16 cellular contexts compared by ENCODE assay signal in genomic region chr16:56722200-56722842, GRCh38. TPM values are rescaled to one million over a fixed set of nuclear protein-coding genes. Genes with fewer than 3 reads are reported as not detected.
A peak's percentile ranks its signal among the peaks of the same experiment; 100 is the strongest.
DNase-seq lines count a peak whose midpoint lies in the region; ATAC-seq and TF ChIP-seq lines count a peak whose summit lies in the region.
"Had no signal": no experiment of that assay in that cellular context is flagged by ENCODE, and none has a peak within 500 bp of the region (broad histone marks: within the 10 kb centered on the region; RNA-seq: fewer than 3 reads in every experiment).

No MANE protein-coding gene starts in this region.

- H3K9me3 Mint-ChIP-seq in activated CD4-positive, alpha-beta T cell treated with anti-CD3 and anti-CD28 coated beads for 36 hours (ENCODE audit: low read depth): no peaks in the 10 kb centered on the region
- H3K9me3 Mint-ChIP-seq in activated CD4-positive, alpha-beta T cell treated with anti-CD3 and anti-CD28 coated beads, Interleukin-2, amount 10 ng/mL, durations not matched to agents 24 days and 14 days: no peaks in the 10 kb centered on the region
- H3K9me3 Mint-ChIP-seq in activated naive CD8-positive, alpha-beta T cell treated with anti-CD3 and anti-CD28 coated beads, Interleukin-2, amount 50 U/mL, for 24 hours: no peaks in the 10 kb centered on the region
- H3K9me3 Mint-ChIP-seq in activated naive CD8-positive, alpha-beta T cell treated with anti-CD3 and anti-CD28 coated beads for 36 hours: no peaks in the 10 kb centered on the region
- no peaks in the 10 kb centered on the region for H3K9me3 Mint-ChIP-seq in type B pancreatic cell
- H3K9me3 Mint-ChIP-seq: CD8-positive, alpha-beta T cell had no signal

- peaks cover 3% of the 10 kb centered on the region for H3K27me3 Mint-ChIP-seq in activated CD4-positive, alpha-beta T cell treated with anti-CD3 and anti-CD28 coated beads for 36 hours
- H3K27me3 Mint-ChIP-seq in activated CD4-positive, alpha-beta T cell treated with anti-CD3 and anti-CD28 coated beads, Interleukin-2, amount 10 ng/mL, durations not matched to agents 24 days and 14 days: peaks cover 24% of the 10 kb centered on the region
- H3K27me3 Mint-ChIP-seq in activated naive CD8-positive, alpha-beta T cell treated with anti-CD3 and anti-CD28 coated beads, Interleukin-2, amount 50 U/mL, for 24 hours: no peaks in the 10 kb centered on the region
- no peaks in the 10 kb centered on the region for H3K27me3 Mint-ChIP-seq in activated naive CD8-positive, alpha-beta T cell treated with anti-CD3 and anti-CD28 coated beads for 36 hours
- peaks cover 13% of the 10 kb centered on the region for H3K27me3 Mint-ChIP-seq in type B pancreatic cell

- POLR2A ChIA-PET in activated CD4-positive, alpha-beta T cell treated with anti-CD3 and anti-CD28 coated beads for 36 hours (lab: Charles Lee): interaction anchor here (1.0 kb wide), 1 partner anchor 12 kb away, joined by 4 read pairs; no protein-coding TSS in a partner anchor

- H3K4me1 Mint-ChIP-seq in activated CD4-positive, alpha-beta T cell treated with anti-CD3 and anti-CD28 coated beads for 36 hours: peaks cover 6% of the 10 kb centered on the region
- peaks cover 2% of the 10 kb centered on the region for H3K4me1 Mint-ChIP-seq in activated CD4-positive, alpha-beta T cell treated with anti-CD3 and anti-CD28 coated beads, Interleukin-2, amount 10 ng/mL, durations not matched to agents 24 days and 14 days
- H3K4me1 Mint-ChIP-seq in activated naive CD8-positive, alpha-beta T cell treated with anti-CD3 and anti-CD28 coated beads, Interleukin-2, amount 50 U/mL, for 24 hours: no peaks in the 10 kb centered on the region
- H3K4me1 Mint-ChIP-seq in activated naive CD8-positive, alpha-beta T cell treated with anti-CD3 and anti-CD28 coated beads for 36 hours: no peaks in the 10 kb centered on the region
- no peaks in the 10 kb centered on the region for H3K4me1 Mint-ChIP-seq in type B pancreatic cell (ENCODE audit: unreplicated experiment)
- H3K4me1 Mint-ChIP-seq: B cell had no signal

- DNase-seq in activated CD4-positive, alpha-beta T cell treated with anti-CD3 and anti-CD28 coated beads for 36 hours: no peak
- no peak for DNase-seq in activated CD4-positive, alpha-beta T cell treated with anti-CD3 and anti-CD28 coated beads, Interleukin-2, amount 10 ng/mL, durations not matched to agents 24 days and 14 days
- DNase-seq in activated naive CD8-positive, alpha-beta T cell treated with anti-CD3 and anti-CD28 coated beads, Interleukin-2, amount 50 U/mL, for 24 hours: no peak
- no peak for DNase-seq in activated naive CD8-positive, alpha-beta T cell treated with anti-CD3 and anti-CD28 coated beads for 36 hours
- DNase-seq in type B pancreatic cell (ENCODE audit: extremely low spot score, unreplicated experiment) (peak; percentile 6), HPDE6-E6E7 (ENCODE audit: extremely low spot score) (no peak)
- DNase-seq: Caco-2; CD4-positive, CD25-positive, alpha-beta regulatory T cell; CD8-positive, alpha-beta T cell; DMS153; DND-41; GM23248; H7; HCEC 1CT had no signal

- intact Hi-C loops in activated CD4-positive, alpha-beta T cell treated with anti-CD3 and anti-CD28 coated beads for 36 hours (cut with DNase I, micrococcal nuclease): no loop called here
- intact Hi-C loops in activated CD4-positive, alpha-beta T cell treated with anti-CD3 and anti-CD28 coated beads, Interleukin-2, amount 10 ng/mL, durations not matched to agents 24 days and 14 days (cut with micrococcal nuclease): no loop called here

- ATAC-seq in activated CD4-positive, alpha-beta T cell treated with anti-CD3 and anti-CD28 coated beads for 36 hours: peak; percentile 26
- peak; percentile 54 for ATAC-seq in activated naive CD8-positive, alpha-beta T cell treated with anti-CD3 and anti-CD28 coated beads, Interleukin-2, amount 50 U/mL, for 24 hours
- ATAC-seq: CD8-positive, alpha-beta T cell; GM12878 had no signal

- H3K4me3 Mint-ChIP-seq in activated CD4-positive, alpha-beta T cell treated with anti-CD3 and anti-CD28 coated beads for 36 hours: no peak overlapping the region
- H3K4me3 Mint-ChIP-seq in activated CD4-positive, alpha-beta T cell treated with anti-CD3 and anti-CD28 coated beads, Interleukin-2, amount 10 ng/mL, durations not matched to agents 24 days and 14 days: no peak overlapping the region
- no peak overlapping the region for H3K4me3 Mint-ChIP-seq in activated naive CD8-positive, alpha-beta T cell treated with anti-CD3 and anti-CD28 coated beads, Interleukin-2, amount 50 U/mL, for 24 hours
- H3K4me3 Mint-ChIP-seq in activated naive CD8-positive, alpha-beta T cell treated with anti-CD3 and anti-CD28 coated beads for 36 hours: no peak overlapping the region
- H3K4me3 Mint-ChIP-seq in type B pancreatic cell: no peak overlapping the region
- H3K4me3 Mint-ChIP-seq: B cell; CD4-positive, CD25-positive, alpha-beta regulatory T cell; CD8-positive, alpha-beta T cell had no signal

- no peak overlapping the region for H3K27ac Mint-ChIP-seq in activated CD4-positive, alpha-beta T cell treated with anti-CD3 and anti-CD28 coated beads for 36 hours
- H3K27ac Mint-ChIP-seq in activated CD4-positive, alpha-beta T cell treated with anti-CD3 and anti-CD28 coated beads, Interleukin-2, amount 10 ng/mL, durations not matched to agents 24 days and 14 days: no peak overlapping the region
- H3K27ac Mint-ChIP-seq in activated naive CD8-positive, alpha-beta T cell treated with anti-CD3 and anti-CD28 coated beads, Interleukin-2, amount 50 U/mL, for 24 hours: no peak overlapping the region
- H3K27ac Mint-ChIP-seq in activated naive CD8-positive, alpha-beta T cell treated with anti-CD3 and anti-CD28 coated beads for 36 hours: no peak overlapping the region
- H3K27ac Mint-ChIP-seq in type B pancreatic cell: no peak overlapping the region
- H3K27ac Mint-ChIP-seq: B cell; CD4-positive, CD25-positive, alpha-beta regulatory T cell; CD8-positive, alpha-beta T cell had no signal

- no peaks in the 10 kb centered on the region for H3K36me3 Mint-ChIP-seq in activated CD4-positive, alpha-beta T cell treated with anti-CD3 and anti-CD28 coated beads for 36 hours (ENCODE audit: low read depth)
- H3K36me3 Mint-ChIP-seq in activated CD4-positive, alpha-beta T cell treated with anti-CD3 and anti-CD28 coated beads, Interleukin-2, amount 10 ng/mL, durations not matched to agents 24 days and 14 days (ENCODE audit: low read depth): no peaks in the 10 kb centered on the region
- no peaks in the 10 kb centered on the region for H3K36me3 Mint-ChIP-seq in activated naive CD8-positive, alpha-beta T cell treated with anti-CD3 and anti-CD28 coated beads, Interleukin-2, amount 50 U/mL, for 24 hours (ENCODE audit: low read depth)
- H3K36me3 Mint-ChIP-seq in activated naive CD8-positive, alpha-beta T cell treated with anti-CD3 and anti-CD28 coated beads for 36 hours: no peaks in the 10 kb centered on the region
- no peaks in the 10 kb centered on the region for H3K36me3 Mint-ChIP-seq in type B pancreatic cell

- CTCF ChIA-PET in activated CD4-positive, alpha-beta T cell treated with anti-CD3 and anti-CD28 coated beads for 36 hours (lab: Charles Lee): no interaction called here

- TF ChIP-seq CTCF in type B pancreatic cell (conservative IDR thresholded peaks at IDR 0.05): no peak

RNA-seq across cellular contexts. Expression of gene NUP93, which starts 7.6 kb away (rescaled TPM):
- 100 to 1,000 TPM; 131 to 154 TPM for total RNA-seq in activated CD4-positive, alpha-beta T cell treated with anti-CD3 and anti-CD28 coated beads for 36 hours
- 162 and 168 TPM in 2 replicates for total RNA-seq in activated CD4-positive, alpha-beta T cell treated with anti-CD3 and anti-CD28 coated beads, Interleukin-2, amount 10 ng/mL, durations not matched to agents 24 days and 14 days
- total RNA-seq in activated naive CD8-positive, alpha-beta T cell treated with anti-CD3 and anti-CD28 coated beads for 36 hours: 100 to 1,000 TPM; 153 to 172 TPM
- total RNA-seq in type B pancreatic cell (ENCODE audit: low replicate concordance): 68.8 and 101 TPM in 2 replicates

RNA-seq across cellular contexts. Expression of gene MT1X, which starts 40.1 kb away (rescaled TPM):
- total RNA-seq in activated CD4-positive, alpha-beta T cell treated with anti-CD3 and anti-CD28 coated beads for 36 hours: 10 to 100 TPM; 46.8 to 59.3 TPM
- 62.7 and 66.9 TPM in 2 replicates for total RNA-seq in activated CD4-positive, alpha-beta T cell treated with anti-CD3 and anti-CD28 coated beads, Interleukin-2, amount 10 ng/mL, durations not matched to agents 24 days and 14 days
- total RNA-seq in activated naive CD8-positive, alpha-beta T cell treated with anti-CD3 and anti-CD28 coated beads for 36 hours: 10 to 100 TPM; 71.4 to 72.3 TPM
- 39.3 and 53.1 TPM in 2 replicates for total RNA-seq in type B pancreatic cell (ENCODE audit: low replicate concordance)

RNA-seq across cellular contexts. Expression of gene MT1H, which starts 52.7 kb away (rescaled TPM):
- total RNA-seq in activated CD4-positive, alpha-beta T cell treated with anti-CD3 and anti-CD28 coated beads for 36 hours: under 1 TPM in 1 of 2 experiments, not detected in 1; 0.61 TPM
- not detected in 2 replicates for total RNA-seq in activated CD4-positive, alpha-beta T cell treated with anti-CD3 and anti-CD28 coated beads, Interleukin-2, amount 10 ng/mL, durations not matched to agents 24 days and 14 days
- total RNA-seq in activated naive CD8-positive, alpha-beta T cell treated with anti-CD3 and anti-CD28 coated beads for 36 hours: 1 to 10 TPM; 2.3 to 3.3 TPM
- total RNA-seq in type B pancreatic cell (ENCODE audit: low replicate concordance): 2.2 and 2.4 TPM in 2 replicates
- total RNA-seq: B cell; Caco-2; CD4-positive, CD25-positive, alpha-beta regulatory T cell; CD8-positive, alpha-beta T cell; GM23248 had no signal

RNA-seq across cellular contexts. Expression of gene MT1G, which starts 54.5 kb away (rescaled TPM):
- total RNA-seq in activated CD4-positive, alpha-beta T cell treated with anti-CD3 and anti-CD28 coated beads for 36 hours: 10 to 100 TPM; 14.7 TPM
- total RNA-seq in activated CD4-positive, alpha-beta T cell treated with anti-CD3 and anti-CD28 coated beads, Interleukin-2, amount 10 ng/mL, durations not matched to agents 24 days and 14 days: 24.5 and 32.2 TPM in 2 replicates
- total RNA-seq in activated naive CD8-positive, alpha-beta T cell treated with anti-CD3 and anti-CD28 coated beads for 36 hours: 10 to 100 TPM; 35.8 to 41.8 TPM
- total RNA-seq in type B pancreatic cell (ENCODE audit: low replicate concordance): 2.8 and 4.8 TPM in 2 replicates
- total RNA-seq: B cell; Caco-2; CD4-positive, CD25-positive, alpha-beta regulatory T cell; CD8-positive, alpha-beta T cell; GM23248 had no signal
